Comparison of ENCODE assay signal across 9 cellular contexts in the genomic region with DNA sequence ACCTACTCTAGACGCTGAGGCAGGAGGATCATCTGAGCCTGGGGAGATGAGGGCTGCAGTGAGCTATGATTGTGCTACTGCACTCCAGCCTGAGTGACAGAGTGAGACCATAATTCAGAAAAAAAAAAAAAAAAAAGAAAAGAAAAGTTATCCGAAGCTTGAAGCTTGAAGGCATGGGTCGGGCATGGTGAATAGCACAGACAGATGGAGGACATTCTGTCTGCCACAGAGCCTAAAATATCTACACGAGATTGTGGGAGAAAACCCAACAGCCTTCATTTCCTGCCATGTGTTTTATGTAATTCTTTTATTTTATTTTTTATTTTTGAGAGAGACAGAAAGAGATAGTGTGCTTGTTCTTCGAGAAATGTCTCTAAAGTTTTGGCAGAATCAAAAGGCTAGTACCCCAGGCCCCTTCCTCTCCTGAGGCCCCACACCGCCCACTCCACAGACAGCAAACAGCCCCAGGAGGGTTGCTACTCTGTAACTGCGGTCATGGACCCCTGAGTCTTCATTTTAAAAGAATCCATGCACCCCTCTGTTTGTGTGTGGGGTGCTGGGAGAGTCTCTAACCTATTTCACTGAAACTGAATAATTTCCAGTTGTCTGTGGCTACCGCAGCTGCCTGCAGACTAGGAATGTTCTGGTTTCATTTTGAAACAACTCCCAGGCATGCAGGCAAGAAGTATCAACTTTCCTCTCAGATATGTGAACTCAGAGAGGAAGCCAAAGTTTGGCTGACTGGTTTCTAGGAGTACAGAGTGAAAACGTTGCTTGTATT. TPM values are rescaled to one million over a fixed set of nuclear protein-coding genes. Genes with fewer than 3 reads are reported as not detected.
A peak's percentile ranks its signal among the peaks of the same experiment; 100 is the strongest.
DNase-seq lines count a peak whose midpoint lies in the region; ATAC-seq and TF ChIP-seq lines count a peak whose summit lies in the region.
"Had no signal": no experiment of that assay in that cellular context is flagged by ENCODE, and none has a peak within 500 bp of the region (broad histone marks: within the 10 kb centered on the region; RNA-seq: fewer than 3 reads in every experiment).

No MANE protein-coding gene starts in this region.

- H4K20me1 ChIP-seq in GM23338 (replicated peaks; ENCODE audit: insufficient read depth): no peaks in the 10 kb centered on the region

- H3K27ac Mint-ChIP-seq in GM23338 (no peak overlapping the region), T-helper 17 cell (no peak overlapping the region)
- H3K27ac Mint-ChIP-seq in naive thymus-derived CD4-positive, alpha-beta T cell: no peak overlapping the region

- no peaks in the 10 kb centered on the region for H3K27me3 Mint-ChIP-seq in GM23338 (ENCODE audit: insufficient read depth, low read depth, poor library complexity)
- H3K27me3 Mint-ChIP-seq in T-helper 17 cell: no peaks in the 10 kb centered on the region
- peaks cover 0 to 62% (median 4%) of the 10 kb centered on the region in 5 donors for H3K27me3 Mint-ChIP-seq in naive thymus-derived CD4-positive, alpha-beta T cell

- H3K9me3 ChIP-seq in T-helper 17 cell (ENCODE audit: control insufficient read depth, low read length, poor library complexity, severe bottlenecking) (no peaks in the 10 kb centered on the region), heart right ventricle (no peaks in the 10 kb centered on the region), spleen (no peaks in the 10 kb centered on the region)
- H3K9me3 ChIP-seq in naive thymus-derived CD4-positive, alpha-beta T cell (ENCODE audit: control insufficient read depth in 2 of 3, low read length in 3 of 3): no peaks in the 10 kb centered on the region

- H3K4me3 ChIP-seq in GM23338 (no peak overlapping the region), heart right ventricle (peak overlapping the region in 7 of 10 donors; percentile 23 to 46 (median 30)), spleen (peak overlapping the region in 1 of 8 donors; percentile 29)
- H3K4me3 ChIP-seq in naive thymus-derived CD4-positive, alpha-beta T cell (ENCODE audit: low read length): no peak overlapping the region

- POLR2A ChIA-PET in naive thymus-derived CD4-positive, alpha-beta T cell (lab: Charles Lee): interaction anchor here (0.7 to 2.3 kb wide), 2 partner anchors 39 to 193 kb away, joined by 3 to 19 read pairs; a partner anchor contains a TSS

- 21 to 24% methylated on average over 9 of the region's 9 CpGs for WGBS in heart right ventricle, 2 donors
- 25 to 31% (median 28%) methylated on average over 9 of the region's 9 CpGs for WGBS in spleen, 5 donors

- H2AFZ ChIP-seq in GM23338: peak overlapping the region; percentile 93

- H3K4me1 Mint-ChIP-seq in GM23338 (peaks cover 6% of the 10 kb centered on the region; the same call in 2 of the 3 replicates), T-helper 17 cell (peaks cover 26% of the 10 kb centered on the region)
- H3K4me1 Mint-ChIP-seq in naive thymus-derived CD4-positive, alpha-beta T cell: peaks cover 0 to 39% (median 27%) of the 10 kb centered on the region in 7 donors

- H3K27ac ChIP-seq in GM23338 (ENCODE audit: low read depth) (no peak overlapping the region), heart right ventricle (peak overlapping the region; percentile 60 to 92 (median 83)), spleen (peak overlapping the region; percentile 37 to 96 (median 87))
- H3K27ac ChIP-seq in naive thymus-derived CD4-positive, alpha-beta T cell (ENCODE audit: low read depth, low read length): no peak overlapping the region

- no peak overlapping the region for H3K4me3 Mint-ChIP-seq in GM23338
- H3K4me3 Mint-ChIP-seq in T-helper 17 cell: peak overlapping the region; percentile 31
- peak overlapping the region in 4 of 10 donors; percentile 9 to 50 (median 38) for H3K4me3 Mint-ChIP-seq in naive thymus-derived CD4-positive, alpha-beta T cell

- in situ Hi-C loops in GM13977 (cut with MboI; ENCODE audit: low pct_unique_long_range_greater_than_20kb, low sequenced_read_pairs, unreplicated experiment): no loop called here

- TF ChIP-seq POLR2A in spleen (IDR thresholded peaks at IDR 0.05): no peak

- ATAC-seq in GM23338 (no peak), T-helper 17 cell (no peak), heart right ventricle (peak; percentile 40 to 82 (median 70)), HG03025 (IDR thresholded peaks at IDR 0.05; ENCODE audit: low FRiP score, unreplicated experiment) (no peak)
- ATAC-seq in naive thymus-derived CD4-positive, alpha-beta T cell: no peak
- ATAC-seq: Panc1 had no signal

- H3F3A ChIP-seq in GM23338 (replicated peaks; ENCODE audit: low read depth): no peaks in the 10 kb centered on the region

- H3K4me2 ChIP-seq in GM23338: no peak overlapping the region

- H3K9me3 Mint-ChIP-seq in GM23338: no peaks in the 10 kb centered on the region
- peaks cover 0 to 2% (median 0%) of the 10 kb centered on the region in 11 donors for H3K9me3 Mint-ChIP-seq in naive thymus-derived CD4-positive, alpha-beta T cell

- H3K36me3 Mint-ChIP-seq in GM23338 (ENCODE audit: low read depth) (no peaks in the 10 kb centered on the region), T-helper 17 cell (ENCODE audit: low read depth) (peaks cover 4% of the 10 kb centered on the region)
- H3K36me3 Mint-ChIP-seq in naive thymus-derived CD4-positive, alpha-beta T cell: peaks cover 0 to 12% (median 0%) of the 10 kb centered on the region in 5 donors

- intact Hi-C loops in heart right ventricle (cut with DNase I) (loop anchor here in 6 of 10 donors (2.0 to 10.0 kb wide), 8 partner anchors 39 to 169 kb away; a partner anchor contains a TSS), spleen (cut with DNase I; ENCODE audit: low total_unique reads) (loop anchor here (10.0 kb wide), 1 partner anchor 447 kb away; no protein-coding TSS in a partner anchor)
- intact Hi-C loops in naive thymus-derived CD4-positive, alpha-beta T cell (cut with micrococcal nuclease): no loop called here

- no peaks in the 10 kb centered on the region for H3K27me3 ChIP-seq in GM23338 (ENCODE audit: insufficient read depth)
- no peaks in the 10 kb centered on the region for H3K27me3 ChIP-seq in heart right ventricle
- H3K27me3 ChIP-seq in spleen (replicated peaks in 1 of 7): peaks cover 0 to 52% (median 0%) of the 10 kb centered on the region in 7 donors
- H3K27me3 ChIP-seq in naive thymus-derived CD4-positive, alpha-beta T cell (ENCODE audit: control insufficient read depth in 2 of 2, insufficient read depth in 2 of 2, low read length in 2 of 2): no peaks in the 10 kb centered on the region

- H3K36me3 ChIP-seq in GM23338 (ENCODE audit: insufficient read depth) (no peaks in the 10 kb centered on the region), heart right ventricle (no peaks in the 10 kb centered on the region), spleen (no peaks in the 10 kb centered on the region)
- H3K36me3 ChIP-seq in naive thymus-derived CD4-positive, alpha-beta T cell (ENCODE audit: control insufficient read depth in 2 of 3, insufficient read depth in 3 of 3, low read length in 3 of 3): no peaks in the 10 kb centered on the region

- no peaks in the 10 kb centered on the region for H3K9me2 ChIP-seq in GM23338 (ENCODE audit: insufficient read depth)

- H3K4me1 ChIP-seq in GM23338 (ENCODE audit: insufficient read depth) (peaks cover 19% of the 10 kb centered on the region; the same call in 1 of the 2 replicates), heart right ventricle (peaks cover 0 to 88% (median 72%) of the 10 kb centered on the region in 9 donors), spleen (peaks cover 27 to 96% (median 73%) of the 10 kb centered on the region in 6 donors)
- H3K4me1 ChIP-seq in naive thymus-derived CD4-positive, alpha-beta T cell (ENCODE audit: control insufficient read depth in 2 of 2, insufficient read depth in 2 of 2, low read length in 2 of 2): peaks cover 0 to 11% of the 10 kb centered on the region in 2 donors

- H3K79me2 ChIP-seq in GM23338 (replicated peaks; ENCODE audit: insufficient read depth): no peaks in the 10 kb centered on the region

- no peak for DNase-seq in GM23338 (ENCODE audit: low spot score)
- DNase-seq in T-helper 17 cell: no peak
- DNase-seq in heart right ventricle: peak in 1 of 2 donors; percentile 59
- DNase-seq in spleen: no peak
- no peak for DNase-seq in GM13977 (ENCODE audit: low spot score)
- no peak for DNase-seq in activated gamma-delta T cell treated with Interleukin-2 at 50 U/mL for 16 hours
- DNase-seq in naive thymus-derived CD4-positive, alpha-beta T cell: no peak

- CTCF ChIA-PET in naive thymus-derived CD4-positive, alpha-beta T cell (lab: Charles Lee): interaction anchor here (0.7 to 2.3 kb wide), 2 partner anchors 9 to 183 kb away, joined by 3 to 20 read pairs; no protein-coding TSS in a partner anchor

- TF ChIP-seq CTCF in GM23338 (conservative IDR thresholded peaks at IDR 0.05; ENCODE audit: low read depth in 2 of 2): no peak
- no peak for TF ChIP-seq CTCF in heart right ventricle (IDR thresholded peaks at IDR 0.05)
- TF ChIP-seq CTCF in spleen (IDR thresholded peaks at IDR 0.05 in 8 of 11, conservative IDR thresholded peaks at IDR 0.05 in 3 of 11): no peak
- TF ChIP-seq CTCF in GM13977 (IDR thresholded peaks at IDR 0.05; ENCODE audit: extremely low read depth, insufficient read depth, missing control alignments): no peak

RNA-seq across cellular contexts. Expression of a gene that starts 38.4 kb away (rescaled TPM):
- 15.3 and 20.8 TPM in 2 replicates for total RNA-seq in GM23338 (2014; rRNA removed; shearing (Covaris generic))
- 8.1 TPM in 2 replicates for polyA plus RNA-seq in GM23338 (2016; fragmentation: Nextera tagmentation; extraction: Ambion mirVana)
- total RNA-seq in T-helper 17 cell: 10 to 100 TPM; 12.5 to 13.7 TPM
- 10 to 100 TPM in 9 of 10 donors, 1 to 10 TPM in 1; 8.3 to 16.2 (median 12.2) TPM for total RNA-seq in heart right ventricle
- polyA plus RNA-seq in heart right ventricle: 10 to 100 TPM in 1 of 2 donors, 1 to 10 TPM in 1; 4.9 to 22.9 TPM
- 10 to 100 TPM; 14.4 to 19.6 (median 15.9) TPM for total RNA-seq in spleen
- 10 to 100 TPM in 2 of 3 donors, 1 to 10 TPM in 1; 6.7 to 14.1 (median 12.5) TPM for polyA plus RNA-seq in spleen
- total RNA-seq in naive thymus-derived CD4-positive, alpha-beta T cell: 10 to 100 TPM in 3 of 5 experiments, 1 to 10 TPM in 2; 7.6 to 17.8 (median 10.1) TPM
- 10 to 100 TPM; 14.6 to 19.7 TPM for polyA plus RNA-seq in naive thymus-derived CD4-positive, alpha-beta T cell

Comparison
In these comparisons a context has a peak if more than half of its experiments do, and no peak if none do; other contexts are left out.
1. ATAC-seq: peak in heart right ventricle (8 of 8); none in GM23338 (single experiment), T-helper 17 cell (single experiment), HG03025 (single experiment) and naive thymus-derived CD4-positive, alpha-beta T cell (single experiment).
2. H3K27ac ChIP-seq: peak in heart right ventricle (10 of 10) and spleen (8 of 8); none in GM23338 (single experiment) and naive thymus-derived CD4-positive, alpha-beta T cell (single experiment).
3. H3K4me3 ChIP-seq: peak in heart right ventricle (7 of 10); none in GM23338 (single experiment) and naive thymus-derived CD4-positive, alpha-beta T cell (single experiment).
4. intact Hi-C loops: an anchor here in heart right ventricle (2.0 to 10.0 kb wide) and spleen (10.0 kb wide); none called in naive thymus-derived CD4-positive, alpha-beta T cell.